ENCODE assay signal across 1 cellular context in genomic region chr19:17390665-17391370, GRCh38.
A peak's percentile ranks its signal among the peaks of the same experiment; 100 is the strongest.
TF ChIP-seq lines count a peak whose summit lies in the region.

No MANE protein-coding gene starts in this region.

TF ChIP-seq in K562, 482 proteins besides CTCF, POLR2A, EP300 and RAD21 (continued from another document and continues in another):
- TF ChIP-seq MBD1 (CRISPR knock-in tag; IDR thresholded peaks at IDR 0.05) (no peak), SRSF7 (optimal IDR thresholded peaks at IDR 0.05; ENCODE audit: low read depth, low read length) (no peak), CCNT2 (IDR thresholded peaks at IDR 0.05; ENCODE audit: borderline replicate concordance, extremely low read depth, insufficient read length, low read depth, low read length) (peak; percentile 78), VEZF1 (CRISPR knock-in tag; IDR thresholded peaks at IDR 0.05) (peak; percentile 89), ZNF707 (CRISPR knock-in tag; conservative IDR thresholded peaks at IDR 0.05) (no peak), ZNF316 (IDR thresholded peaks at IDR 0.05) (no peak), ATF2 (CRISPR knock-in tag; IDR thresholded peaks at IDR 0.05) (no peak), MTF1 (CRISPR knock-in tag; IDR thresholded peaks at IDR 0.05; ENCODE audit: borderline replicate concordance) (no peak), CBX3 (IDR thresholded peaks at IDR 0.05; ENCODE audit: borderline replicate concordance in 1 of 2, low read length in 2 of 2) (peak in 1 of 2 experiments; percentile 54; a peak in 1 of 3 replicates), FOSL1 (tag; conservative IDR thresholded peaks at IDR 0.05) (no peak), NFIX (CRISPR knock-in tag; IDR thresholded peaks at IDR 0.05; ENCODE audit: low read depth) (no peak), NR3C1 (CRISPR knock-in tag; IDR thresholded peaks at IDR 0.05) (no peak), CREB3 (tag; conservative IDR thresholded peaks at IDR 0.05; ENCODE audit: low read depth) (no peak), PPARD (CRISPR knock-in tag; IDR thresholded peaks at IDR 0.05) (no peak), DMBX1 (CRISPR knock-in tag; IDR thresholded peaks at IDR 0.05; ENCODE audit: borderline replicate concordance) (no peak), RFX5 (IDR thresholded peaks at IDR 0.05; ENCODE audit: low read depth, low read length) (no peak), POLR2AphosphoS5 (IDR thresholded peaks at IDR 0.05; ENCODE audit: control insufficient read depth, insufficient read depth, low read depth, low read length) (no peak), ZNF785 (CRISPR knock-in tag; IDR thresholded peaks at IDR 0.05) (no peak), SMAD2 (IDR thresholded peaks at IDR 0.05; ENCODE audit: low read depth, low read length) (no peak), DNMT1 (IDR thresholded peaks at IDR 0.05) (no peak), KLF6 (CRISPR knock-in tag; IDR thresholded peaks at IDR 0.05; ENCODE audit: borderline replicate concordance) (no peak), CREM (IDR thresholded peaks at IDR 0.05; ENCODE audit: low read depth) (peak; percentile 73), RCOR1 (IDR thresholded peaks at IDR 0.05; ENCODE audit: borderline replicate concordance in 1 of 2, low read depth in 2 of 2, low read length in 2 of 2) (peak in 1 of 2 experiments; percentile 72; a peak in 2 of 4 replicates), ETS1 (conservative IDR thresholded peaks at IDR 0.05; ENCODE audit: control insufficient read depth, low read depth, low read length) (no peak; the same call in 1 of the 2 replicates), DPF2 (IDR thresholded peaks at IDR 0.05) (no peak), BMI1 (IDR thresholded peaks at IDR 0.05; ENCODE audit: low read length) (no peak), ZBTB33 (CRISPR knock-in tag; IDR thresholded peaks at IDR 0.05) (peak; percentile 28), FOXJ2 (tag; IDR thresholded peaks at IDR 0.05) (no peak), SAP30 (IDR thresholded peaks at IDR 0.05; ENCODE audit: borderline replicate concordance, insufficient read depth, low read depth, low read length, poor library complexity, severe bottlenecking) (no peak), CREB5 (CRISPR knock-in tag; IDR thresholded peaks at IDR 0.05) (no peak), MXD1 (CRISPR knock-in tag; IDR thresholded peaks at IDR 0.05; ENCODE audit: borderline replicate concordance, poor library complexity, severe bottlenecking) (no peak), MITF (IDR thresholded peaks at IDR 0.05) (no peak), CSDE1 (IDR thresholded peaks at IDR 0.05) (no peak), HEY1 (CRISPR knock-in tag; IDR thresholded peaks at IDR 0.05; ENCODE audit: borderline replicate concordance) (no peak), CUX1 (CRISPR knock-in tag; IDR thresholded peaks at IDR 0.05) (no peak), ZNF764 (CRISPR knock-in tag; IDR thresholded peaks at IDR 0.05; ENCODE audit: low read depth) (no peak), GABPA (tag; conservative IDR thresholded peaks at IDR 0.05; ENCODE audit: low read depth) (no peak), FOXA3 (CRISPR knock-in tag; conservative IDR thresholded peaks at IDR 0.05 in 1 of 2, IDR thresholded peaks at IDR 0.05 in 1 of 2) (peak in 1 of 2 experiments; percentile 77; a peak in 3 of 4 replicates), RBM14 (IDR thresholded peaks at IDR 0.05; ENCODE audit: borderline replicate concordance, insufficient read depth, low read depth, low read length) (no peak), PHB (CRISPR knock-in tag; IDR thresholded peaks at IDR 0.05) (no peak), DEAF1 (CRISPR knock-in tag; IDR thresholded peaks at IDR 0.05) (peak; percentile 62), RNF2 (IDR thresholded peaks at IDR 0.05) (no peak), MECOM (CRISPR knock-in tag; IDR thresholded peaks at IDR 0.05) (no peak), POLR2G (IDR thresholded peaks at IDR 0.05; ENCODE audit: low read depth, low read length) (peak; percentile 70)
